In the genomic region with DNA sequence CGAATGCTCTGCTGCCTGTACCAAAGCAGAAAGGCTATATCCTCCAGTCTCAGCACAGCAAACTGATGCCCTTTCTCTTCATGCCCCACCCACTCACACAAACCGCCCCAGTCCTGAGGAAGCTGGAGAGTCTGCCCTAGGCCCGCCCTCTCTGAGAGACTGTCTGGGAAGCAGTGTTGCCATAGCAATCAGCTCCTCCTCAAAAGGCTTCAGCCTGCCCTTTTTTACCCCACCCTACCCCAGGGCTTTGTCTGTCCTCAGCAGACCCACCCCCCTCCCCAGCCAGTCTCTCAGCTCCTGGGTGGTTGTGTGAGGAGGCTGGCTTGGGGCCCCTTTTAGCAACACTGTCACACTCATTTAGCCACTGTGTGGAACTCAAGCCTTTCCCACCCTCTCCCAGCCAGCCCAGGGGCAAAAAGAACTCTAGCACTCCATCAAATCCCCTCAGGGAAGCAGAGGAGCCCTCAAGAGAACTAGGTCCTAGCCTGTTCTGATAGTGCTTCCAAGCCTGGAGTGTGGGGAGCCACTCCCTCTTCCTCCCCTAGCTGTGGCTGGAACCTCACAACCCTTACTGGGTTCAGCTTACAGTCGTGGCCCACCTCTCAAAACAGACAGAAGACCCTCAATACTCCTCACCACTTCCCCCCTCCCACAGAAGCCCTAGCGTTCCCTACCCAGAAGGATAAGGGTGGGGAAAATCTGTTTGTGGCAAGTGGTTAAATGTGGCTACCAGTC, we compare ENCODE assay signal across 8 cellular contexts. TPM values are rescaled to one million over a fixed set of nuclear protein-coding genes. Genes with fewer than 3 reads are reported as not detected.
DNase-seq lines count a peak whose midpoint lies in the region; ATAC-seq and TF ChIP-seq lines count a peak whose summit lies in the region.

No MANE protein-coding gene starts in this region.

- ATAC-seq in GM18868 (IDR thresholded peaks at IDR 0.05; ENCODE audit: unreplicated experiment) (peak; percentile 23), left lobe of liver (no peak), GM21447 (IDR thresholded peaks at IDR 0.05; ENCODE audit: unreplicated experiment) (no peak)

- POLR2A ChIA-PET in A673 (lab: Charles Lee; ENCODE audit: low non-redundant PET): interaction anchor here (0.5 to 0.7 kb wide), 2 partner anchors 11 to 167 kb away, joined by 4 to 6 read pairs; no protein-coding TSS in a partner anchor

- peak overlapping the region; percentile 53 for H3K4me3 ChIP-seq in A673 (ENCODE audit: low read depth, low read length, poor library complexity, severe bottlenecking)

- H3K27me3 ChIP-seq in A673 (replicated peaks; ENCODE audit: insufficient read depth, low read depth, low read length, poor library complexity): no peaks in the 10 kb centered on the region

- no peak for TF ChIP-seq CTCF in A673 (conservative IDR thresholded peaks at IDR 0.05; ENCODE audit: low read depth, low read length)

- DNase-seq in A673 (ENCODE audit: low spot score): peak; percentile 97
- peak; percentile 91 for DNase-seq in NCI-H226
- DNase-seq in activated CD4-positive, alpha-beta T cell treated with anti-CD3 and anti-CD28 coated beads for 1 hour: peak; percentile 41
- DNase-seq in dedifferentiated amniotic fluid mesenchymal stem cell (ENCODE audit: extremely low spot score): peak; percentile 99
- DNase-seq in left lobe of liver (ENCODE audit: low spot score): peak; percentile 62
- DNase-seq in stimulated activated CD4-positive, alpha-beta T cell treated with anti-CD3 and anti-CD28 coated beads, Interleukin-2, amount 100 ng/mL, for 4 hours (ENCODE audit: low read depth): peak; percentile 49

- H3K36me3 ChIP-seq in A673 (ENCODE audit: insufficient read depth, low read length, poor library complexity, severe bottlenecking): no peaks in the 10 kb centered on the region

- no peaks in the 10 kb centered on the region for H3K9me3 ChIP-seq in A673 (ENCODE audit: low read depth, low read length, poor library complexity, severe bottlenecking)

- H3K4me1 ChIP-seq in A673 (ENCODE audit: insufficient read depth, low read length, poor library complexity, severe bottlenecking): peaks cover 37% of the 10 kb centered on the region

- intact Hi-C loops in A673 (cut with micrococcal nuclease; ENCODE audit: unreplicated experiment): loop anchor here (10.0 kb wide), 1 partner anchor 271 kb away; no protein-coding TSS in a partner anchor

- no TSS peak for BruUV-seq in A673 (replicated peaks; lab: Mats Ljungman, UMichigan)

- CTCF ChIA-PET in A673 (lab: Charles Lee): interaction anchor here (1.0 kb wide), 1 partner anchor 214 kb away, joined by 4 read pairs; no protein-coding TSS in a partner anchor

- peak overlapping the region; percentile 83 for H3K27ac ChIP-seq in A673 (ENCODE audit: low read depth, low read length, poor library complexity, severe bottlenecking)

RNA-seq across cellular contexts. Expression of a gene that starts 1.4 kb away (rescaled TPM):
- total RNA-seq in A673 (2021) (7.4 and 8.3 TPM in 2 replicates), left lobe of liver (6.3 TPM)

RNA-seq across cellular contexts. Expression of a gene that starts 11.3 kb away (rescaled TPM):
- total RNA-seq in A673 (2021) (200 and 209 TPM in 2 replicates), left lobe of liver (64.3 TPM)

RNA-seq across cellular contexts. Expression of a gene that starts 17.9 kb away (rescaled TPM):
- total RNA-seq in A673 (2021): 32.9 and 34.3 TPM in 2 replicates
- 17.6 TPM for total RNA-seq in left lobe of liver

RNA-seq across cellular contexts. Expression of a gene that starts 34.5 kb away (rescaled TPM):
- total RNA-seq in A673 (2021): 104 and 110 TPM in 2 replicates
- total RNA-seq in left lobe of liver: 6.2 TPM

RNA-seq across cellular contexts. Expression of a gene that starts 41.9 kb away (rescaled TPM):
- total RNA-seq in A673 (2021) (625 and 643 TPM in 2 replicates), left lobe of liver (147 TPM)

Comparison
In these comparisons a context has a peak if more than half of its experiments do, and no peak if none do; other contexts are left out.
1. DNase-seq: peak in every context shown above with its lines; median percentile 99 in dedifferentiated amniotic fluid mesenchymal stem cell; 97 in A673; 91 in NCI-H226; 62 in left lobe of liver; 49 in stimulated activated CD4-positive, alpha-beta T cell treated with anti-CD3 and anti-CD28 coated beads, Interleukin-2, amount 100 ng/mL, for 4 hours; 41 in activated CD4-positive, alpha-beta T cell treated with anti-CD3 and anti-CD28 coated beads for 1 hour.